ENCODE assay signal across 8 cellular contexts in the genomic region with DNA sequence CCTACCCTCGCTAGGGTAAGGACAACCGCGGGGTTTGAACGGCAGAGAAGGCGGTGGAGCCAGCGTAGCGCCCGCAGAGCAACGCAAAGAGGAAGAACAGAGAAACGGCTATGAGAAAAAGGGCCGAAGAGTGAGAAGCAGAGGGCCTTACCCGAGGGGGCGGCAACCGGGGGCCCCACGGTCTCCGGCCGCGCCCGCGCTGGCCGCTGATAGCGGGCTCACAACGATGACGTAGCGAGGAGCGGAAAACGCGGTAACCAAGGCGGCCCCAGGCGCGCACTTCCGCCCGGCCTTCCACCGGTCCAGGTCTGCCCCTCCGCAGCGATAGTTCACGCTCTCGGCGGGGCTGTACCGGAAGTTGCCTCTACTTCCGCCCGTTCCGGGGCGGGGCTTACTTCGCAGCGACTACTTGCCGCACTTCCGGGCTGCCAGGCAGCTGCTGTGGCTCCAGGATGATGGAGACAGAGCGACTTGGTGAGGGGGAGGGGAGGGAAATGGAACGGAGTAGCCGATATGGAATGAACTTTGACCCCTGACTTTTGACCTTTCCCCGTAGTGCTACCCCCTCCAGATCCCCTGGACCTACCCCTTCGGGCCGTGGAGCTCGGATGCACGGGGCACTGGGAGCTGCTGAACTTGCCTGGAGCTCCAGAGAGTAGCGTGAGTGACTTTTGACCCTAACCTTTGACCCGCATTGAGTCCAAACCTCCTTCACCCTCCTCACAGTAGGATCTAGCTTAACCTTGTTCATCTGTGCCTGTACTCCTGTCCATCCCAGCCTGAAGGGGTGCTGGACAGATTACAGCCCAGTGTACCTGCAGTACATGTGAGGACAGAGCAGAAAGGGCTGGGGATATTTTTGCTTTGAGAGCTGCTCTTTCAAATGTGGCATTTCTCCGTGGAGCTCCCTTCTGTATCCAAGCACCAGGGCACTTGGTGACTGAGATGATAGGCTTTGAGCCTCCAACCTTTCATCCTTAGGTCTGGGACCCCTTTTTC. TPM values are rescaled to one million over a fixed set of nuclear protein-coding genes. Genes with fewer than 3 reads are reported as not detected.
DNase-seq lines count a peak whose midpoint lies in the region; ATAC-seq and TF ChIP-seq lines count a peak whose summit lies in the region.

A gene with protein sequence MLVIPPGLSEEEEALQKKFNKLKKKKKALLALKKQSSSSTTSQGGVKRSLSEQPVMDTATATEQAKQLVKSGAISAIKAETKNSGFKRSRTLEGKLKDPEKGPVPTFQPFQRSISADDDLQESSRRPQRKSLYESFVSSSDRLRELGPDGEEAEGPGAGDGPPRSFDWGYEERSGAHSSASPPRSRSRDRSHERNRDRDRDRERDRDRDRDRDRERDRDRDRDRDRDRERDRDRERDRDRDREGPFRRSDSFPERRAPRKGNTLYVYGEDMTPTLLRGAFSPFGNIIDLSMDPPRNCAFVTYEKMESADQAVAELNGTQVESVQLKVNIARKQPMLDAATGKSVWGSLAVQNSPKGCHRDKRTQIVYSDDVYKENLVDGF (minus strand): TSS at position 231 of the 999 bp plus-strand sequence. CDS start 525 bp downstream, outside the sequence.
A gene (plus strand): TSS at position 435 of the 999 bp plus-strand sequence. CDS start 18 bp downstream, at position 453.

- no peak for TF ChIP-seq CTCF in activated B cell treated with CpG ODN at 0.5 μM for 24 hours (IDR thresholded peaks at IDR 0.05)
- TF ChIP-seq CTCF in spleen (IDR thresholded peaks at IDR 0.05 in 8 of 11, conservative IDR thresholded peaks at IDR 0.05 in 3 of 11): peak in 3 of 11 experiments; percentile 10 to 33 (median 33)

- peaks cover 80% of the 10 kb centered on the region for H3K36me3 Mint-ChIP-seq in activated B cell treated with CpG ODN at 0.5 μM for 24 hours (ENCODE audit: low read depth)
- H3K36me3 Mint-ChIP-seq in immature natural killer cell: peaks cover 9 to 53% (median 21%) of the 10 kb centered on the region in 3 donors

- CTCF ChIA-PET in activated B cell treated with CpG ODN at 0.5 μM for 24 hours (lab: Charles Lee): interaction anchor here (1.2 to 1.7 kb wide), 3 partner anchors 13 to 412 kb away, joined by 4 to 5 read pairs (median 4); a partner anchor contains a TSS

- no peaks in the 10 kb centered on the region for H3K27me3 Mint-ChIP-seq in activated B cell treated with CpG ODN at 0.5 μM for 24 hours
- H3K27me3 Mint-ChIP-seq in immature natural killer cell (ENCODE audit: low read depth in 3 of 3): peaks cover 4 to 11% (median 6%) of the 10 kb centered on the region in 3 donors

- peak; percentile 85 for TF ChIP-seq POLR2A in GM18951 (IDR thresholded peaks at IDR 0.05; ENCODE audit: extremely low read depth, insufficient read depth, insufficient read length)
- TF ChIP-seq POLR2A in spleen (IDR thresholded peaks at IDR 0.05): peak in 2 of 3 donors; percentile 37 to 91

- WGBS in spleen, 5 donors: 0 to 1% (median 1%) methylated on average over 47 to 59 of the region's 59 CpGs

- intact Hi-C loops in activated B cell treated with CpG ODN at 0.5 μM for 24 hours (cut with micrococcal nuclease): loop anchor here (1.0 to 2.0 kb wide), 6 partner anchors 13 to 338 kb away; a partner anchor contains a TSS
- intact Hi-C loops in spleen (cut with DNase I; ENCODE audit: low total_unique reads): no loop called here

- H3K4me1 Mint-ChIP-seq in activated B cell treated with CpG ODN at 0.5 μM for 24 hours (peaks cover 33% of the 10 kb centered on the region), immature natural killer cell (peaks cover 31 to 44% of the 10 kb centered on the region in 2 donors)

- DNase-seq in AG08395 (ENCODE audit: low spot score): peak; percentile 100
- DNase-seq in NCI-H345 (lab: John Stamatoyannopoulos, UW): peak; percentile 99
- peak; percentile 96 for DNase-seq in activated B cell treated with CpG ODN at 0.5 μM for 24 hours
- DNase-seq in caudate nucleus (lab: John Stamatoyannopoulos, UW): peak; percentile 56 to 99 (median 97)
- DNase-seq in immature natural killer cell: peak; percentile 99
- peak; percentile 99 for DNase-seq in spleen

- H3K36me3 ChIP-seq in spleen: peaks cover 7 to 77% (median 70%) of the 10 kb centered on the region in 6 donors

- ATAC-seq in HG03196 (IDR thresholded peaks at IDR 0.05; ENCODE audit: unreplicated experiment) (peak; percentile 94), activated B cell treated with CpG ODN at 0.5 μM for 24 hours (ENCODE audit: low read depth) (peak; percentile 98)

- H3K4me1 ChIP-seq in spleen: peaks cover 19 to 46% (median 28%) of the 10 kb centered on the region in 6 donors

- H3K27ac Mint-ChIP-seq in activated B cell treated with CpG ODN at 0.5 μM for 24 hours: peak within 1 kb of the TSS; percentile 94
- H3K27ac Mint-ChIP-seq in immature natural killer cell: peak within 1 kb of the TSS; percentile 97 to 99 (median 98)

- no peaks in the 10 kb centered on the region for H3K9me3 ChIP-seq in spleen

- H3K27ac ChIP-seq in caudate nucleus (ENCODE audit: low read depth, low read length) (peak within 1 kb of the TSS; percentile 93), spleen (peak within 1 kb of the TSS; percentile 84 to 96 (median 90))

- peak within 1 kb of the TSS; percentile 74 to 98 (median 84) for H3K4me3 ChIP-seq in spleen

- in situ Hi-C loops in GM18951 (cut with MboI; ENCODE audit: low sequenced_read_pairs, unreplicated experiment): no loop called here

- H3K27me3 ChIP-seq in spleen (replicated peaks in 1 of 7): no peaks in the 10 kb centered on the region

- POLR2A ChIA-PET in activated B cell treated with CpG ODN at 0.5 μM for 24 hours (lab: Charles Lee): interaction anchor here (0.6 to 4.3 kb wide), 20 partner anchors 11 to 756 kb away, joined by 3 to 113 read pairs (median 5); a partner anchor contains a TSS

- H3K9me3 Mint-ChIP-seq in activated B cell treated with CpG ODN at 0.5 μM for 24 hours (no peaks in the 10 kb centered on the region), immature natural killer cell (no peaks in the 10 kb centered on the region)

- H3K4me3 Mint-ChIP-seq in activated B cell treated with CpG ODN at 0.5 μM for 24 hours (peak within 1 kb of the TSS; percentile 95), immature natural killer cell (peak within 1 kb of the TSS; percentile 93 to 98 (median 97))

RNA-seq across cellular contexts. Expression of the first gene that starts in this region (rescaled TPM):
- 57.9 and 63.3 TPM in 2 replicates for total RNA-seq in activated B cell treated with CpG ODN at 0.5 μM for 24 hours
- polyA plus RNA-seq in immature natural killer cell: 10 to 100 TPM; 73.3 to 84.6 (median 76.9) TPM
- total RNA-seq in spleen: 10 to 100 TPM; 37.4 to 50.7 (median 44.8) TPM
- polyA plus RNA-seq in spleen: 10 to 100 TPM; 35.0 to 47.1 (median 45.3) TPM

RNA-seq across cellular contexts. Expression of the second gene that starts in this region (rescaled TPM):
- total RNA-seq in activated B cell treated with CpG ODN at 0.5 μM for 24 hours (95.8 and 102 TPM in 2 replicates), spleen (100 to 1,000 TPM in 1 of 7 donors, 10 to 100 TPM in 6; 52.1 to 102 (median 75.7) TPM)
- polyA plus RNA-seq in immature natural killer cell (10 to 100 TPM; 14.1 to 20.6 (median 19.3) TPM), spleen (100 to 1,000 TPM in 2 of 3 donors, 10 to 100 TPM in 1; 61.8 to 107 (median 102) TPM)

Comparison
In these comparisons a context has a peak if more than half of its experiments do, and no peak if none do; other contexts are left out.
1. Peak in every context shown above with its lines: DNase-seq, ATAC-seq, H3K4me3 ChIP-seq and H3K27ac ChIP-seq.